ENCODE assay signal across 28 cellular contexts in the genomic region with DNA sequence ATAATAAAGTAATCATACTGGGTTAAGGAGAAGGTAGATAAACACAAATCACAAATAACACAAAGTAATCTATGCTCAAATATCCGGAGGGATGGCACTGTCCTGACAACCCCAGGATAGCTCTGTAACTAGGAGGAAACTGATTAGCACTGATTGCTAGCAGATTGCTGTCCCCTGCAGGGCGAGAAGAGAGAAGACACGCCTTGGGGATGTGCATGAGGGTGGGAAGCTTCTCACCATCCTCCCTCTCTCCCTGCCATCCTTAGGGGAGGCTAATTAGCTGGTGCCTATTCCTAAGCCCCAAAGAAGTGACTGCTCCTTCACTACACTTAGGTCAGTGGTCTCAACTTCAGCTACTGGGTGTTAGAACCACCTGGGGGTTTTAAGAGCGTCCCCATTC. TPM values are rescaled to one million over a fixed set of nuclear protein-coding genes. Genes with fewer than 3 reads are reported as not detected.
DNase-seq lines count a peak whose midpoint lies in the region; ATAC-seq and TF ChIP-seq lines count a peak whose summit lies in the region.
"Had no signal": no experiment of that assay in that cellular context is flagged by ENCODE, and none has a peak within 500 bp of the region (broad histone marks: within the 10 kb centered on the region; RNA-seq: fewer than 3 reads in every experiment).

No MANE protein-coding gene starts in this region.

- H3K27me3 Mint-ChIP-seq in GM23338 (ENCODE audit: insufficient read depth, low read depth, poor library complexity) (peaks cover 3% of the 10 kb centered on the region), endodermal cell (ENCODE audit: insufficient read depth) (peaks cover 13% of the 10 kb centered on the region)

- 24 to 25% methylated on average over 4 of the region's 4 CpGs for WGBS in endodermal cell (ENCODE audit: insufficient coverage in 1 of 2, insufficient read length in 1 of 2), 2 experiments
- WGBS in upper lobe of left lung, 2 donors, result 55 to 70% methylated on average over 3 to 4 of the region's 4 CpGs

- H3K36me3 Mint-ChIP-seq in GM23338 (ENCODE audit: low read depth), result no peaks in the 10 kb centered on the region
- no peaks in the 10 kb centered on the region for H3K36me3 Mint-ChIP-seq in endodermal cell (ENCODE audit: low read depth)
- H3K36me3 Mint-ChIP-seq: activated naive CD8-positive, alpha-beta T cell treated with anti-CD3 and anti-CD28 coated beads for 36 hours had no signal

- no peak overlapping the region for H2AFZ ChIP-seq in GM23338

- no peak overlapping the region for H3K27ac Mint-ChIP-seq in GM23338
- H3K27ac Mint-ChIP-seq in endodermal cell, result no peak overlapping the region
- H3K27ac Mint-ChIP-seq: activated CD4-positive, alpha-beta T cell treated with anti-CD3 and anti-CD28 coated beads for 36 hours; activated naive CD8-positive, alpha-beta T cell treated with anti-CD3 and anti-CD28 coated beads for 36 hours; effector memory CD8-positive, alpha-beta T cell had no signal

- ATAC-seq in GM23338 (peak; percentile 90), upper lobe of left lung (ENCODE audit: low FRiP score in 2 of 2) (no peak), GM18502 (IDR thresholded peaks at IDR 0.05; ENCODE audit: poor library complexity, unreplicated experiment) (no peak)
- ATAC-seq: activated CD4-positive, alpha-beta T cell treated with anti-CD3 and anti-CD28 coated beads for 36 hours; effector memory CD8-positive, alpha-beta T cell; left colon had no signal

- no peak overlapping the region for H3K27ac ChIP-seq in GM23338 (ENCODE audit: low read depth)
- no peak overlapping the region for H3K27ac ChIP-seq in endodermal cell (ENCODE audit: low read depth, low read length)
- H3K27ac ChIP-seq in upper lobe of left lung, result no peak overlapping the region
- H3K27ac ChIP-seq: BLaER1, esophagus muscularis mucosa, right atrium auricular region, SJSA1 had no signal

- H3K4me3 Mint-ChIP-seq in GM23338, result no peak overlapping the region
- no peak overlapping the region for H3K4me3 Mint-ChIP-seq in endodermal cell
- H3K4me3 Mint-ChIP-seq: activated CD4-positive, alpha-beta T cell treated with anti-CD3 and anti-CD28 coated beads for 36 hours; activated naive CD8-positive, alpha-beta T cell treated with anti-CD3 and anti-CD28 coated beads for 36 hours; effector memory CD8-positive, alpha-beta T cell; neural crest cell had no signal

- H4K20me1 ChIP-seq in GM23338 (replicated peaks; ENCODE audit: insufficient read depth), result no peaks in the 10 kb centered on the region
- H4K20me1 ChIP-seq: BLaER1 had no signal

- H3K36me3 ChIP-seq in GM23338 (ENCODE audit: insufficient read depth) (no peaks in the 10 kb centered on the region), endodermal cell (ENCODE audit: control insufficient read depth, insufficient read depth, low read length) (no peaks in the 10 kb centered on the region), upper lobe of left lung (no peaks in the 10 kb centered on the region)
- H3K36me3 ChIP-seq: BLaER1, esophagus muscularis mucosa, right atrium auricular region, SJSA1 had no signal

- H3K79me2 ChIP-seq in GM23338 (replicated peaks; ENCODE audit: insufficient read depth), result no peaks in the 10 kb centered on the region

- no peaks in the 10 kb centered on the region for H3F3A ChIP-seq in GM23338 (replicated peaks; ENCODE audit: low read depth)

- H3K4me3 ChIP-seq in GM23338 (no peak overlapping the region), endodermal cell (ENCODE audit: low read length) (no peak overlapping the region), upper lobe of left lung (no peak overlapping the region)
- H3K4me3 ChIP-seq: BLaER1, esophagus muscularis mucosa, right atrium auricular region, SJSA1, smooth muscle cell had no signal

- no peak for TF ChIP-seq POLR2A in upper lobe of left lung (IDR thresholded peaks at IDR 0.05)

- H3K9ac ChIP-seq in endodermal cell (ENCODE audit: extremely low read depth, low read length, poor library complexity, severe bottlenecking), result no peak overlapping the region
- H3K9ac ChIP-seq: BLaER1 had no signal

- TF ChIP-seq CTCF in GM23338 (conservative IDR thresholded peaks at IDR 0.05; ENCODE audit: low read depth in 2 of 2) (peak; percentile 48 to 86), endodermal cell (conservative IDR thresholded peaks at IDR 0.05) (peak; percentile 70), upper lobe of left lung (IDR thresholded peaks at IDR 0.05) (no peak)

- H3K4me2 ChIP-seq in GM23338, result no peak overlapping the region
- H3K4me2 ChIP-seq: BLaER1, smooth muscle cell had no signal

- H3K9me3 Mint-ChIP-seq in GM23338 (no peaks in the 10 kb centered on the region), endodermal cell (no peaks in the 10 kb centered on the region)
- H3K9me3 Mint-ChIP-seq: activated naive CD8-positive, alpha-beta T cell treated with anti-CD3 and anti-CD28 coated beads for 36 hours; effector memory CD8-positive, alpha-beta T cell; neural crest cell had no signal

- H3K9me2 ChIP-seq in GM23338 (ENCODE audit: insufficient read depth), result no peaks in the 10 kb centered on the region

- H3K4me1 ChIP-seq in GM23338 (ENCODE audit: insufficient read depth) (no peaks in the 10 kb centered on the region; the same call in 1 of the 2 replicates), endodermal cell (ENCODE audit: control insufficient read depth, insufficient read depth, low read length) (peaks cover 20% of the 10 kb centered on the region), upper lobe of left lung (peaks cover 0 to 4% (median 0%) of the 10 kb centered on the region in 4 donors)
- H3K4me1 ChIP-seq: BLaER1, esophagus muscularis mucosa, right atrium auricular region, SJSA1 had no signal

- DNase-seq in COR-L47 (lab: John Stamatoyannopoulos, UW), result peak; percentile 22
- DNase-seq in GM23338 (ENCODE audit: low spot score), result peak; percentile 68
- peak; percentile 76 for DNase-seq in NCI-H69 (lab: John Stamatoyannopoulos, UW)
- peak; percentile 82 for DNase-seq in endodermal cell
- no peak for DNase-seq in HUDEP-2 (lab: John Stamatoyannopoulos, UW; ENCODE audit: unreplicated experiment in 76 of 76)
- no peak for DNase-seq in upper lobe of left lung
- DNase-seq in SW480 (ENCODE audit: low spot score), result no peak
- DNase-seq: activated CD4-positive, alpha-beta T cell treated with anti-CD3 and anti-CD28 coated beads for 36 hours; activated effector memory CD4-positive, alpha-beta T cell treated with anti-CD3 and anti-CD28 coated beads, Interleukin-2, amount 50 U/mL, for 16 hours; activated naive CD8-positive, alpha-beta T cell treated with anti-CD3 and anti-CD28 coated beads for 36 hours; aorta; Caco-2; cortex of kidney; effector memory CD8-positive, alpha-beta T cell; foreskin melanocyte; left colon; NCI-H1092 treated with DMSO at 0.1 percent for 48 hours; NCI-H2029; NCI-H446; NK-92 treated with Interleukin-12 subunit alpha and Interleukin-12 subunit beta, amount 100 ng/mL, for 24 hours; stimulated activated CD4-positive, alpha-beta T cell treated with anti-CD3 and anti-CD28 coated beads, Interleukin-2, amount 100 ng/mL, for 24 hours had no signal

- H3K4me1 Mint-ChIP-seq in GM23338 (peaks cover 30% of the 10 kb centered on the region), endodermal cell (peaks cover 67% of the 10 kb centered on the region)
- H3K4me1 Mint-ChIP-seq: activated CD4-positive, alpha-beta T cell treated with anti-CD3 and anti-CD28 coated beads for 36 hours; activated naive CD8-positive, alpha-beta T cell treated with anti-CD3 and anti-CD28 coated beads for 36 hours; neural crest cell had no signal

- H3K27me3 ChIP-seq in GM23338 (ENCODE audit: insufficient read depth) (no peaks in the 10 kb centered on the region), endodermal cell (ENCODE audit: control insufficient read depth, insufficient read depth, low read length, poor library complexity, severe bottlenecking) (no peaks in the 10 kb centered on the region), upper lobe of left lung (no peaks in the 10 kb centered on the region)
- H3K27me3 ChIP-seq: BLaER1, right atrium auricular region had no signal

- no peak for TF ChIP-seq EP300 in upper lobe of left lung (IDR thresholded peaks at IDR 0.05)

- H3K9me3 ChIP-seq in endodermal cell (ENCODE audit: control insufficient read depth, low read length) (no peaks in the 10 kb centered on the region), upper lobe of left lung (no peaks in the 10 kb centered on the region)
- H3K9me3 ChIP-seq: BLaER1, Caco-2, esophagus muscularis mucosa, right atrium auricular region, SJSA1 had no signal

RNA-seq across cellular contexts. Expression of a gene that starts 27.0 kb away (rescaled TPM):
- 13.2 and 22.9 TPM in 2 replicates for total RNA-seq in GM23338 (2014; rRNA removed; shearing (Covaris generic))
- 12.7 and 13.3 TPM in 2 replicates for polyA plus RNA-seq in GM23338 (2016; fragmentation: Nextera tagmentation; extraction: Ambion mirVana)
- 10 to 100 TPM; 29.4 to 40.8 TPM for total RNA-seq in endodermal cell
- 18.2 TPM for polyA plus RNA-seq in endodermal cell (2013, experiment 1 of 2)
- polyA plus RNA-seq in endodermal cell (2013, experiment 2 of 2), result 19.4 TPM
- total RNA-seq in upper lobe of left lung, result 10 to 100 TPM in 5 of 6 donors, 1 to 10 TPM in 1; 6.7 to 27.2 (median 20.1) TPM

Comparison
In these comparisons a context has a peak if more than half of its experiments do, and no peak if none do; other contexts are left out.
1. DNase-seq: peak in COR-L47 (single experiment), GM23338 (single experiment), NCI-H69 (single experiment) and endodermal cell (single experiment); none in HUDEP-2 (0 of 76), upper lobe of left lung (0 of 2) and SW480 (single experiment).
2. CTCF ChIP-seq: peak in GM23338 (2 of 2) and endodermal cell (single experiment); none in upper lobe of left lung (0 of 6).